In genomic region chr3:61808999-61809398, GRCh38 we compare ENCODE assay signal across 12 cellular contexts.
"Had no signal": no experiment of that assay in that cellular context is flagged by ENCODE, and none has a peak within 500 bp of the region (broad histone marks: within the 10 kb centered on the region; RNA-seq: fewer than 3 reads in every experiment).

No MANE protein-coding gene starts in this region.

- H3K36me3 ChIP-seq: esophagus squamous epithelium, left lung had no signal

- H3K27ac ChIP-seq: body of pancreas, left lung had no signal

- ATAC-seq: activated T-helper 17 cell treated with anti-CD3 and anti-CD28 coated beads, Interleukin-2, amount 50 U/mL, for 72 hours; left lung had no signal

- DNase-seq: activated CD4-positive, alpha-beta T cell treated with anti-CD3 and anti-CD28 coated beads, Interleukin-2, amount 50 U/mL, for 1 hour; activated naive CD4-positive, alpha-beta T cell treated with anti-CD3 and anti-CD28 coated beads, Interleukin-2, amount 10 ng/mL, durations not matched to agents 7 days and 5 days; activated T-cell treated with anti-CD3 and anti-CD28 coated beads for 4 hours; esophagus squamous epithelium; foreskin fibroblast; islet precursor cell; left lung; stimulated activated CD4-positive, alpha-beta T cell treated with anti-CD3 and anti-CD28 coated beads, Interleukin-12 subunit alpha, Interleukin-12 subunit beta, amount 100 ng/mL, for 4 hours; stimulated activated naive CD4-positive, alpha-beta T cell; T-helper 2 cell had no signal

- H3K27me3 ChIP-seq: body of pancreas, esophagus squamous epithelium, left lung had no signal

- H3K9me3 ChIP-seq: body of pancreas, esophagus squamous epithelium, left lung had no signal

- H3K4me3 ChIP-seq: body of pancreas, esophagus squamous epithelium, left lung had no signal
